In the genomic region with DNA sequence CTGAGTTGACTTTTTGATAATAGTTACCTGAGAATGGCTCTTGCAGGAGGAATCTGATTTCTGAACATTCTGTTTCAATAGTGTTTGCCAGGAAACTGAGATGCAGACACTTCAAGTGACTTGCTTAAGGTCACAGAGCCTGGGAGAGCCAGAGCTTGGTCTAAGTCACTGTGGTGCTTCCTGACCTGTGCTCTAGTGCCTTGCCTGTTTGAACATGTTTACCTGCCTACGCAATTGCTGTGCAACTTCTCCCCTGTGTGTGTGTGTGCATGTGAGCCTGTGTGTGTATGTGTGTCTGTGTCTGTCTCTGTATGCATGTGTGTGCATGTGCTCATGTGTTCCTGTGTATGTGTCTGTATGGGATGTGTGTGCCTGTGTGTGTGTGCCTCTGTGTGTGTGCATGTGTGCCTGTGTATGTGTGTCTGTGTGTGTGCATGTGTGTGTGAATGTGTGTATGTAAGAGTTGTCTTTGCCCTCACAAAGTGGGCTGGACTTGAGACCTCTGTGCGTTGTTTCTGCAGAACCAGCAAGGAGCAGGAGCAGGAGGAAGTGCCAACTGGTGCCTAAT, we compare ENCODE assay signal across 31 cellular contexts.
DNase-seq lines count a peak whose midpoint lies in the region; ATAC-seq, FAIRE-seq and TF ChIP-seq lines count a peak whose summit lies in the region.
"Had no signal": no experiment of that assay in that cellular context is flagged by ENCODE, and none has a peak within 500 bp of the region (broad histone marks: within the 10 kb centered on the region; RNA-seq: fewer than 3 reads in every experiment).

No MANE protein-coding gene starts in this region.

- H3K4me3 Mint-ChIP-seq in activated naive CD8-positive, alpha-beta T cell treated with anti-CD3 and anti-CD28 coated beads, Interleukin-2, amount 10 ng/mL, durations not matched to agents 7 days and 5 days = no peak overlapping the region
- H3K4me3 Mint-ChIP-seq in activated naive CD8-positive, alpha-beta T cell treated with anti-CD3 and anti-CD28 coated beads for 36 hours = no peak overlapping the region
- no peak overlapping the region for H3K4me3 Mint-ChIP-seq in stimulated activated effector memory CD8-positive, alpha-beta T cell treated with anti-CD3 and anti-CD28 coated beads, Interleukin-12 subunit alpha, Interleukin-12 subunit beta, amount 100 ng/mL, for 72 hours
- H3K4me3 Mint-ChIP-seq: CD4-positive, alpha-beta T cell; stimulated activated naive CD8-positive, alpha-beta T cell treated with anti-CD3 and anti-CD28 coated beads, Interleukin-15, Interleukin-2, amounts not matched to agents 100 ng/mL and 50 ng/mL, for 24 hours had no signal

- H2BK12ac ChIP-seq in H1 (ENCODE audit: low read depth, low read length) = no peak overlapping the region

- H3K4me1 Mint-ChIP-seq in activated naive CD8-positive, alpha-beta T cell treated with anti-CD3 and anti-CD28 coated beads, Interleukin-2, amount 10 ng/mL, durations not matched to agents 7 days and 5 days = peaks cover 7% of the 10 kb centered on the region
- H3K4me1 Mint-ChIP-seq in activated naive CD8-positive, alpha-beta T cell treated with anti-CD3 and anti-CD28 coated beads for 36 hours = peaks cover 2% of the 10 kb centered on the region
- H3K4me1 Mint-ChIP-seq in stimulated activated effector memory CD8-positive, alpha-beta T cell treated with anti-CD3 and anti-CD28 coated beads, Interleukin-12 subunit alpha, Interleukin-12 subunit beta, amount 100 ng/mL, for 72 hours = no peaks in the 10 kb centered on the region

- peak; percentile 28 for FAIRE-seq in H1 (lab: Jason Lieb, UNC)
- FAIRE-seq: D721Med, endometrium, H54, pancreas, TTC549 had no signal

- H3K4me1 ChIP-seq in H1 (replicated peaks in 1 of 4; ENCODE audit: control insufficient read depth in 3 of 4, insufficient read depth in 4 of 4, low read length in 3 of 4) = no peaks in the 10 kb centered on the region
- H3K4me1 ChIP-seq in liver (ENCODE audit: control insufficient read depth in 4 of 4, insufficient read depth in 4 of 4, low read length in 3 of 4) = peaks cover 11 to 42% (median 35%) of the 10 kb centered on the region in 4 donors
- H3K4me1 ChIP-seq: pancreas, vagina had no signal

- no peak for TF ChIP-seq POLR2A in H1 (IDR thresholded peaks at IDR 0.05; ENCODE audit: control extremely low read depth in 1 of 2, low read depth in 2 of 2, low read length in 2 of 2)

- H2AK5ac ChIP-seq in H1 (ENCODE audit: low read depth, low read length) = no peak overlapping the region

- no peak for DNase-seq in activated naive CD8-positive, alpha-beta T cell treated with anti-CD3 and anti-CD28 coated beads, Interleukin-2, amount 10 ng/mL, durations not matched to agents 7 days and 5 days
- no peak for DNase-seq in activated naive CD8-positive, alpha-beta T cell treated with anti-CD3 and anti-CD28 coated beads for 36 hours
- DNase-seq in H1 (ENCODE audit: low read depth in 1 of 2, low spot score in 2 of 2) (no peak), NCI-H1105 treated with DMSO at 0.1 percent for 48 hours (lab: John Stamatoyannopoulos, UW) (no peak)
- DNase-seq in stimulated activated effector memory CD8-positive, alpha-beta T cell treated with anti-CD3 and anti-CD28 coated beads, Interleukin-12 subunit alpha, Interleukin-12 subunit beta, amount 100 ng/mL, for 72 hours (ENCODE audit: low spot score in 2 of 2) = no peak
- DNase-seq: activated CD4-positive, alpha-beta T cell treated with anti-CD3 and anti-CD28 coated beads, Interleukin-2, amount 50 U/mL, for 1 hour; activated CD4-positive, CD25-positive, alpha-beta regulatory T cell; activated gamma-delta T cell; activated T-cell treated with anti-CD3 and anti-CD28 coated beads, Interleukin-2, amount 50 U/mL, for 1 hour; CD4-positive, alpha-beta T cell; central memory CD4-positive, alpha-beta T cell; gastrocnemius medialis; kidney glomerular epithelial cell; NCI-H2171; NCI-H524; pancreas; PC-9; retina; SK-N-SH; stimulated activated CD4-positive, alpha-beta T cell treated with anti-CD3 and anti-CD28 coated beads, Interleukin-1b, Interleukin-23, amount 100 ng/mL, for 48 hours had no signal

- TF ChIP-seq RAD21 in H1 (IDR thresholded peaks at IDR 0.05 in 1 of 2, conservative IDR thresholded peaks at IDR 0.05 in 1 of 2; ENCODE audit: low read depth in 2 of 2, low read length in 2 of 2) (no peak), liver (IDR thresholded peaks at IDR 0.05) (peak in 1 of 2 donors; percentile 5)

- H4K20me1 ChIP-seq in H1 (replicated peaks in 1 of 2; ENCODE audit: control insufficient read depth in 1 of 2, insufficient read depth in 2 of 2, low read length in 2 of 2) = peaks cover 0 to 3% of the 10 kb centered on the region in 2 experiments

- H3K27ac ChIP-seq in H1 (ENCODE audit: low read depth, low read length) (no peak overlapping the region), liver (ENCODE audit: low read depth in 1 of 2, low read length in 2 of 2) (no peak overlapping the region)
- H3K27ac ChIP-seq: gastrocnemius medialis, pancreas, PC-9, thoracic aorta, vagina had no signal

- ATAC-seq in activated naive CD8-positive, alpha-beta T cell treated with anti-CD3 and anti-CD28 coated beads, Interleukin-2, amount 10 ng/mL, durations not matched to agents 7 days and 5 days (ENCODE audit: low read depth) = no peak
- peak; percentile 5 for ATAC-seq in stimulated activated effector memory CD8-positive, alpha-beta T cell treated with anti-CD3 and anti-CD28 coated beads, Interleukin-12 subunit alpha, Interleukin-12 subunit beta, amount 100 ng/mL, for 72 hours
- ATAC-seq in HG02885 (IDR thresholded peaks at IDR 0.05; ENCODE audit: poor library complexity, unreplicated experiment) (no peak), HG03025 (IDR thresholded peaks at IDR 0.05; ENCODE audit: low FRiP score, unreplicated experiment) (no peak)
- ATAC-seq: gastrocnemius medialis, pancreas, Right ventricle myocardium inferior had no signal

- no peak for TF ChIP-seq CTCF in H1 (IDR thresholded peaks at IDR 0.05; ENCODE audit: control extremely low read depth in 1 of 3, insufficient read depth in 1 of 3, low read depth in 1 of 3, low read length in 3 of 3)
- TF ChIP-seq CTCF in liver (IDR thresholded peaks at IDR 0.05; ENCODE audit: low read depth, low read length, missing input control) = no peak

- no peaks in the 10 kb centered on the region for H3K9me3 ChIP-seq in H1 (ENCODE audit: insufficient read depth in 2 of 2, low read depth in 1 of 2, low read length in 1 of 2)
- no peaks in the 10 kb centered on the region for H3K9me3 ChIP-seq in liver (ENCODE audit: control insufficient read depth in 4 of 4, low read length in 3 of 4)
- H3K9me3 ChIP-seq: gastrocnemius medialis, pancreas, SK-N-SH, thoracic aorta, vagina had no signal

- H3K4ac ChIP-seq in H1 (replicated peaks; ENCODE audit: insufficient read length, low read depth, low read length) = no peak overlapping the region

- H3K18ac ChIP-seq in H1 (ENCODE audit: extremely low read depth, low read length) = no peak overlapping the region

- no peak overlapping the region for H3K4me3 ChIP-seq in H1 (ENCODE audit: extremely low read depth in 1 of 4, insufficient read depth in 2 of 4, low read depth in 3 of 4, low read length in 4 of 4)
- H3K4me3 ChIP-seq in liver (ENCODE audit: low read depth in 1 of 3, low read length in 3 of 3) = no peak overlapping the region
- H3K4me3 ChIP-seq: gastrocnemius medialis, pancreas, PC-9, thoracic aorta, vagina had no signal

- H2BK5ac ChIP-seq in H1 (ENCODE audit: low read depth, low read length) = peak overlapping the region; percentile 11; the same call in 1 of the 2 replicates

- no peak overlapping the region for H3K56ac ChIP-seq in H1 (replicated peaks; ENCODE audit: insufficient read length, low read depth, low read length)

- peaks cover 2% of the 10 kb centered on the region for H3K36me3 Mint-ChIP-seq in activated naive CD8-positive, alpha-beta T cell treated with anti-CD3 and anti-CD28 coated beads, Interleukin-2, amount 10 ng/mL, durations not matched to agents 7 days and 5 days
- H3K36me3 Mint-ChIP-seq in activated naive CD8-positive, alpha-beta T cell treated with anti-CD3 and anti-CD28 coated beads for 36 hours = peaks cover 2% of the 10 kb centered on the region
- H3K36me3 Mint-ChIP-seq in stimulated activated effector memory CD8-positive, alpha-beta T cell treated with anti-CD3 and anti-CD28 coated beads, Interleukin-12 subunit alpha, Interleukin-12 subunit beta, amount 100 ng/mL, for 72 hours = no peaks in the 10 kb centered on the region

- no peak overlapping the region for H2BK20ac ChIP-seq in H1 (ENCODE audit: low read length)

- H4K91ac ChIP-seq in H1 (replicated peaks; ENCODE audit: insufficient read length, low read length) = peak overlapping the region; percentile 84

- H4K8ac ChIP-seq in H1 (ENCODE audit: extremely low read depth, insufficient read depth, low read length) = no peak overlapping the region; the same call in 1 of the 2 replicates

- POLR2A ChIA-PET in activated naive CD8-positive, alpha-beta T cell treated with anti-CD3 and anti-CD28 coated beads, Interleukin-2, amount 10 ng/mL, durations not matched to agents 7 days and 5 days (lab: Charles Lee) = no interaction called here
- POLR2A ChIA-PET in H1 (lab: Charles Lee; ENCODE audit: partially characterized antibody) = interaction anchor here (0.5 to 0.8 kb wide), 3 partner anchors 12 to 1008 kb away, joined by 3 read pairs; no protein-coding TSS in a partner anchor

- CTCF ChIA-PET in H1 (lab: Charles Lee; ENCODE audit: partially characterized antibody) = interaction anchor here (1.1 to 1.5 kb wide), 2 partner anchors 17 to 193 kb away, joined by 4 read pairs; no protein-coding TSS in a partner anchor

- H3K27ac Mint-ChIP-seq in activated naive CD8-positive, alpha-beta T cell treated with anti-CD3 and anti-CD28 coated beads, Interleukin-2, amount 10 ng/mL, durations not matched to agents 7 days and 5 days = peak overlapping the region; percentile 37
- no peak overlapping the region for H3K27ac Mint-ChIP-seq in activated naive CD8-positive, alpha-beta T cell treated with anti-CD3 and anti-CD28 coated beads for 36 hours
- H3K27ac Mint-ChIP-seq in stimulated activated effector memory CD8-positive, alpha-beta T cell treated with anti-CD3 and anti-CD28 coated beads, Interleukin-12 subunit alpha, Interleukin-12 subunit beta, amount 100 ng/mL, for 72 hours = no peak overlapping the region
- H3K27ac Mint-ChIP-seq: CD4-positive, alpha-beta T cell; stimulated activated naive CD8-positive, alpha-beta T cell treated with anti-CD3 and anti-CD28 coated beads, Interleukin-15, Interleukin-2, amounts not matched to agents 100 ng/mL and 50 ng/mL, for 24 hours had no signal

- WGBS in H1 (ENCODE audit: extremely low coverage in 1 of 2, insufficient coverage in 1 of 2, insufficient read length in 1 of 2, insufficient replicate concordance in 2 of 2, low coverage in 1 of 2, low lambda C conversion rate in 2 of 2, missing lambda C conversion rate in 1 of 2), 2 experiments = 100% methylated on average over 2 of the region's 2 CpGs; no CpG with 5 or more reads in 1 of the 2 experiments
- 49% methylated on average over 2 of the region's 2 CpGs for WGBS in liver

- H3K14ac ChIP-seq in H1 (ENCODE audit: insufficient read length) = peak overlapping the region; percentile 77

- TF ChIP-seq EP300 in H1 (IDR thresholded peaks at IDR 0.05; ENCODE audit: borderline replicate concordance in 1 of 2, low read depth in 2 of 2, low read length in 2 of 2) = no peak

- H2BK15ac ChIP-seq in H1 (ENCODE audit: low read length) = no peak overlapping the region

- H3K36me3 ChIP-seq in H1 (ENCODE audit: control insufficient read depth in 2 of 4, insufficient read depth in 4 of 4, low read length in 3 of 4) (no peaks in the 10 kb centered on the region), liver (ENCODE audit: control insufficient read depth in 4 of 4, insufficient read depth in 3 of 4, low read depth in 1 of 4, low read length in 3 of 4) (no peaks in the 10 kb centered on the region)
- H3K36me3 ChIP-seq: gastrocnemius medialis, pancreas, thoracic aorta, vagina had no signal

- H3K27me3 Mint-ChIP-seq in activated naive CD8-positive, alpha-beta T cell treated with anti-CD3 and anti-CD28 coated beads, Interleukin-2, amount 10 ng/mL, durations not matched to agents 7 days and 5 days = peaks cover 10% of the 10 kb centered on the region
- no peaks in the 10 kb centered on the region for H3K27me3 Mint-ChIP-seq in activated naive CD8-positive, alpha-beta T cell treated with anti-CD3 and anti-CD28 coated beads for 36 hours
- H3K27me3 Mint-ChIP-seq: CD4-positive, alpha-beta T cell; stimulated activated naive CD8-positive, alpha-beta T cell treated with anti-CD3 and anti-CD28 coated beads, Interleukin-15, Interleukin-2, amounts not matched to agents 100 ng/mL and 50 ng/mL, for 24 hours had no signal

- peaks cover 0 to 3% of the 10 kb centered on the region in 2 experiments; a peak in 1 of 4 replicates for H3K79me2 ChIP-seq in H1 (ENCODE audit: control insufficient read depth in 1 of 2, insufficient read depth in 2 of 2, low read length in 2 of 2)

- no peaks in the 10 kb centered on the region for H3K27me3 ChIP-seq in H1 (replicated peaks in 1 of 4; ENCODE audit: control insufficient read depth in 3 of 4, extremely low read depth in 1 of 4, insufficient read depth in 3 of 4, low read length in 3 of 4)
- no peaks in the 10 kb centered on the region for H3K27me3 ChIP-seq in liver (ENCODE audit: control insufficient read depth in 4 of 4, insufficient read depth in 4 of 4, low read length in 3 of 4)
- H3K27me3 ChIP-seq: gastrocnemius medialis, pancreas, vagina had no signal

- no peaks in the 10 kb centered on the region for H3K9me3 Mint-ChIP-seq in activated naive CD8-positive, alpha-beta T cell treated with anti-CD3 and anti-CD28 coated beads, Interleukin-2, amount 10 ng/mL, durations not matched to agents 7 days and 5 days
- peaks cover 2% of the 10 kb centered on the region for H3K9me3 Mint-ChIP-seq in activated naive CD8-positive, alpha-beta T cell treated with anti-CD3 and anti-CD28 coated beads for 36 hours
- no peaks in the 10 kb centered on the region for H3K9me3 Mint-ChIP-seq in stimulated activated effector memory CD8-positive, alpha-beta T cell treated with anti-CD3 and anti-CD28 coated beads, Interleukin-12 subunit alpha, Interleukin-12 subunit beta, amount 100 ng/mL, for 72 hours
- H3K9me3 Mint-ChIP-seq: stimulated activated naive CD8-positive, alpha-beta T cell treated with anti-CD3 and anti-CD28 coated beads, Interleukin-15, Interleukin-2, amounts not matched to agents 100 ng/mL and 50 ng/mL, for 24 hours had no signal

- no peak overlapping the region for H2BK120ac ChIP-seq in H1 (replicated peaks; ENCODE audit: low read depth, low read length)

- no peak overlapping the region for H3K23ac ChIP-seq in H1 (ENCODE audit: insufficient read length)

- no peaks in the 10 kb centered on the region; the same call in 1 of the 2 replicates for H3K23me2 ChIP-seq in H1 (ENCODE audit: low read depth, low read length)

- no peaks in the 10 kb centered on the region for H3K79me1 ChIP-seq in H1 (ENCODE audit: low read depth, low read length)

- H4K5ac ChIP-seq in H1 (ENCODE audit: insufficient read length, low read depth, low read length) = no peak overlapping the region

- H3K9ac ChIP-seq in H1 (replicated peaks in 1 of 4; ENCODE audit: extremely low read depth in 1 of 4, low read depth in 3 of 4, low read length in 3 of 4) = no peak overlapping the region
- no peak overlapping the region for H3K9ac ChIP-seq in liver (ENCODE audit: low read depth in 1 of 2, low read length in 2 of 2)
- H3K9ac ChIP-seq: SK-N-SH had no signal

- no peak overlapping the region for H2AFZ ChIP-seq in H1 (ENCODE audit: low read length)
- H2AFZ ChIP-seq: PC-9 had no signal

- H3K4me2 ChIP-seq in H1 (ENCODE audit: insufficient read depth in 1 of 2, low read depth in 2 of 2, low read length in 2 of 2) = no peak overlapping the region
- H3K4me2 ChIP-seq: PC-9, SK-N-SH had no signal
